In the genomic region with DNA sequence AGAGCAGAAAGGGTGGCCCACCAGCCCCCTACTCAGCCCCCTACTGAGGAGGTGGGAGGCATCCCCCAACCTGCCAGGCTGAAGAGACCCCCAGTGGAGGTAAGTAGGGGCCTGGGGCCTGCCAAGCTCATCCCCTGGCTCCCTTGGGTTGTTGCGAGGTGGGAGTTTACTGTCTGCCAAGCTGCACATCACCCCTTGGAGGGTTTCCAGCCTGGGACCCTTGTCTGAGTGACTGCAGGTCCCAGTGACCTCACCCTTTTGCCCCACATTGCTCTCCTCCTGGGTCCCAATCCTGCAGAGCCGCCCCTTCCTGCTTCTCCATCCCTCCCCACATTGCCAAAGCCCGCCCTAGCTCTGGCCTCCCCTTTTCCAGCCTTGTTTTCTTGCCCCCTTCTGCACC, we compare ENCODE assay signal across 10 cellular contexts. TPM values are rescaled to one million over a fixed set of nuclear protein-coding genes. Genes with fewer than 3 reads are reported as not detected.
A peak's percentile ranks its signal among the peaks of the same experiment; 100 is the strongest.
DNase-seq lines count a peak whose midpoint lies in the region; ATAC-seq, FAIRE-seq and TF ChIP-seq lines count a peak whose summit lies in the region.
"Had no signal": no experiment of that assay in that cellular context is flagged by ENCODE, and none has a peak within 500 bp of the region (broad histone marks: within the 10 kb centered on the region; RNA-seq: fewer than 3 reads in every experiment).

No MANE protein-coding gene starts in this region.

- H3K9ac ChIP-seq in HepG2 (ENCODE audit: insufficient read depth, low read depth, low read length): no peak overlapping the region

- no peak for DNase-seq in activated T-cell treated with anti-CD3 and anti-CD28 coated beads, Interleukin-2, amount 50 U/mL, for 4 hours
- no peak for DNase-seq in activated T-cell treated with anti-CD3 and anti-CD28 coated beads for 4 hours
- peak; percentile 8 to 26 for DNase-seq in Kasumi-1 (lab: John Stamatoyannopoulos, UW)
- no peak for DNase-seq in epithelial cell of prostate (ENCODE audit: low read depth, low spot score)
- DNase-seq in stimulated activated effector memory CD8-positive, alpha-beta T cell treated with anti-CD3 and anti-CD28 coated beads, Interleukin-12 subunit alpha, Interleukin-12 subunit beta, amount 100 ng/mL, for 72 hours (ENCODE audit: low spot score in 2 of 2): no peak
- DNase-seq in NCI-H2081 treated with DMSO at 0.1 percent for 48 hours (lab: John Stamatoyannopoulos, UW): no peak
- no peak for DNase-seq in left colon
- no peak for DNase-seq in HepG2 (ENCODE audit: low spot score)
- DNase-seq: MG63 had no signal

- H3K36me3 ChIP-seq in HepG2 (replicated peaks in 1 of 2; ENCODE audit: control insufficient read depth in 1 of 2, insufficient read depth in 2 of 2, low read length in 2 of 2): no peaks in the 10 kb centered on the region
- H3K36me3 ChIP-seq: MG63 had no signal

- intact Hi-C loops in left colon (cut with DNase I, micrococcal nuclease) (no loop called here), HepG2 (cut with micrococcal nuclease; ENCODE audit: unreplicated experiment) (no loop called here)

- in situ Hi-C loops in HepG2 (cut with HindIII; ENCODE audit: extremely low pct_ligation_motif_present, low pct_unique_long_range_greater_than_20kb): no loop called here

- H3K9me3 ChIP-seq in HepG2 (ENCODE audit: low read length): no peaks in the 10 kb centered on the region
- H3K9me3 ChIP-seq: MG63 had no signal

- 43% methylated on average over 2 of the region's 3 CpGs for WGBS in HepG2 (ENCODE audit: low lambda C conversion rate)

- peak overlapping the region; percentile 80 for H3K27ac Mint-ChIP-seq in stimulated activated effector memory CD8-positive, alpha-beta T cell treated with anti-CD3 and anti-CD28 coated beads, Interleukin-12 subunit alpha, Interleukin-12 subunit beta, amount 100 ng/mL, for 72 hours

- no peaks in the 10 kb centered on the region for H3K36me3 Mint-ChIP-seq in activated T-cell treated with anti-CD3 and anti-CD28 coated beads, Interleukin-2, amount 50 U/mL, for 4 hours (ENCODE audit: insufficient read depth)
- no peaks in the 10 kb centered on the region for H3K36me3 Mint-ChIP-seq in stimulated activated effector memory CD8-positive, alpha-beta T cell treated with anti-CD3 and anti-CD28 coated beads, Interleukin-12 subunit alpha, Interleukin-12 subunit beta, amount 100 ng/mL, for 72 hours

- H3K4me2 ChIP-seq in HepG2 (ENCODE audit: low read depth, low read length): no peak overlapping the region

- H4K20me1 ChIP-seq in HepG2 (ENCODE audit: insufficient read depth, low read length): no peaks in the 10 kb centered on the region

- BruUV-seq in HepG2 (replicated peaks; lab: Mats Ljungman, UMichigan): no TSS peak

- H3K27me3 Mint-ChIP-seq in activated T-cell treated with anti-CD3 and anti-CD28 coated beads, Interleukin-2, amount 50 U/mL, for 4 hours (ENCODE audit: low read depth): no peaks in the 10 kb centered on the region

- H3K9me3 Mint-ChIP-seq in activated T-cell treated with anti-CD3 and anti-CD28 coated beads, Interleukin-2, amount 50 U/mL, for 4 hours: no peaks in the 10 kb centered on the region
- H3K9me3 Mint-ChIP-seq in stimulated activated effector memory CD8-positive, alpha-beta T cell treated with anti-CD3 and anti-CD28 coated beads, Interleukin-12 subunit alpha, Interleukin-12 subunit beta, amount 100 ng/mL, for 72 hours: no peaks in the 10 kb centered on the region

- no peaks in the 10 kb centered on the region for H3K79me2 ChIP-seq in HepG2 (ENCODE audit: insufficient read depth, low read length)
- H3K79me2 ChIP-seq: hepatocyte had no signal

- TF ChIP-seq CTCF in HepG2 (CRISPR knock-in tag; IDR thresholded peaks at IDR 0.05): no peak

- H2AFZ ChIP-seq in HepG2 (ENCODE audit: low read length): no peak overlapping the region

- POLR2A ChIA-PET in HepG2 (lab: Yijun Ruan, JAX): no interaction called here

- TF ChIP-seq EP300 in HepG2 (IDR thresholded peaks at IDR 0.05; ENCODE audit: low read depth in 2 of 2, low read length in 2 of 2): no peak
- TF ChIP-seq EP300 in HepG2 (CRISPR knock-in tag; IDR thresholded peaks at IDR 0.05; ENCODE audit: borderline replicate concordance): no peak

- TF ChIP-seq RAD21 in HepG2 (CRISPR knock-in tag; IDR thresholded peaks at IDR 0.05): no peak

- ATAC-seq in activated T-cell treated with anti-CD3 and anti-CD28 coated beads, Interleukin-2, amount 50 U/mL, for 4 hours: no peak
- no peak for ATAC-seq in stimulated activated effector memory CD8-positive, alpha-beta T cell treated with anti-CD3 and anti-CD28 coated beads, Interleukin-12 subunit alpha, Interleukin-12 subunit beta, amount 100 ng/mL, for 72 hours
- ATAC-seq in left colon (no peak), HepG2 (no peak)

- H3K4me1 ChIP-seq in HepG2 (ENCODE audit: insufficient read depth, low read length): no peaks in the 10 kb centered on the region

- no peak for FAIRE-seq in HepG2 (lab: Jason Lieb, UNC)

- peaks cover 0 to 10% of the 10 kb centered on the region in 2 experiments; a peak in 2 of 5 replicates for H3K27me3 ChIP-seq in HepG2 (ENCODE audit: control insufficient read depth in 1 of 2, insufficient read depth in 2 of 2, low read length in 2 of 2)
- H3K27me3 ChIP-seq: hepatocyte, MG63 had no signal

- H3K27ac ChIP-seq in epithelial cell of prostate: peak overlapping the region; percentile 100
- H3K27ac ChIP-seq in HepG2 (ENCODE audit: extremely low read length, insufficient read depth, low read length): no peak overlapping the region
- H3K27ac ChIP-seq: hepatocyte had no signal

- TF ChIP-seq POLR2A in HepG2 (IDR thresholded peaks at IDR 0.05; ENCODE audit: insufficient read depth in 1 of 2, low read depth in 2 of 2, low read length in 2 of 2): no peak

- no peak overlapping the region for H3K4me3 ChIP-seq in HepG2 (replicated peaks in 1 of 3; ENCODE audit: insufficient read depth in 1 of 3, low read depth in 2 of 3, low read length in 3 of 3)
- H3K4me3 ChIP-seq: hepatocyte, MG63 had no signal

- H3K4me1 Mint-ChIP-seq in activated T-cell treated with anti-CD3 and anti-CD28 coated beads, Interleukin-2, amount 50 U/mL, for 4 hours (ENCODE audit: low read depth): peaks cover 65% of the 10 kb centered on the region
- peaks cover 32% of the 10 kb centered on the region for H3K4me1 Mint-ChIP-seq in stimulated activated effector memory CD8-positive, alpha-beta T cell treated with anti-CD3 and anti-CD28 coated beads, Interleukin-12 subunit alpha, Interleukin-12 subunit beta, amount 100 ng/mL, for 72 hours

- H3K4me3 Mint-ChIP-seq in activated T-cell treated with anti-CD3 and anti-CD28 coated beads, Interleukin-2, amount 50 U/mL, for 4 hours: peak overlapping the region; percentile 24
- peak overlapping the region; percentile 75 for H3K4me3 Mint-ChIP-seq in stimulated activated effector memory CD8-positive, alpha-beta T cell treated with anti-CD3 and anti-CD28 coated beads, Interleukin-12 subunit alpha, Interleukin-12 subunit beta, amount 100 ng/mL, for 72 hours

- CTCF ChIA-PET in HepG2 (lab: Yijun Ruan, JAX; ENCODE audit: low intra/inter-chr PET ratio, low total read pairs): interaction anchor here (1.4 kb wide), 1 partner anchor 206 kb away, joined by 5 read pairs; no protein-coding TSS in a partner anchor

RNA-seq across cellular contexts. Expression of gene ALS2CL, which starts 1.0 kb away (rescaled TPM):
- 1 to 10 TPM; 1.3 to 1.5 (median 1.4) TPM for total RNA-seq in activated T-cell treated with anti-CD3 and anti-CD28 coated beads, Interleukin-2, amount 50 U/mL, for 4 hours
- total RNA-seq in left colon (10 to 100 TPM; 39.2 to 58.9 TPM), HepG2 (2016; rRNA removed; fragmentation: Illumina TruSeq; extraction: Trizol) (not detected in 2 replicates)
- total RNA-seq in HepG2 (2016; cell fraction: cytosol; rRNA removed; fragmentation: Illumina TruSeq; extraction: Trizol; ENCODE audit: low read depth): not detected in 2 replicates
- total RNA-seq in HepG2 (2016; cell fraction: insoluble cytoplasmic fraction; rRNA removed; fragmentation: Illumina TruSeq; extraction: Trizol): not detected in 2 replicates
- total RNA-seq in HepG2 (2016; cell fraction: membrane; rRNA removed; fragmentation: Illumina TruSeq; extraction: Trizol): not detected in 2 replicates
- total RNA-seq in HepG2 (2016; cell fraction: nucleus; rRNA removed; fragmentation: Illumina TruSeq; extraction: Trizol): not detected in 2 replicates
- polyA plus RNA-seq in HepG2 (2011; rRNA removed): not detected in 2 replicates
- not detected in 2 replicates for polyA plus RNA-seq in HepG2 (2011; cell fraction: cytosol; rRNA removed)
- 0.03 TPM in 1 of 2 replicates, not detected in the other for polyA plus RNA-seq in HepG2 (2011; cell fraction: nucleus; rRNA removed)
- not detected in 2 replicates for polyA plus RNA-seq in HepG2 (2012)
- not detected in 2 replicates for polyA plus RNA-seq in HepG2 (2016; cell fraction: cytosol; fragmentation: Illumina TruSeq; extraction: Trizol; ENCODE audit: low read depth)
- not detected in 2 replicates for polyA plus RNA-seq in HepG2 (2016; cell fraction: insoluble cytoplasmic fraction; fragmentation: Illumina TruSeq; extraction: Trizol; ENCODE audit: low read depth)
- polyA plus RNA-seq in HepG2 (2016; cell fraction: membrane; fragmentation: Illumina TruSeq; extraction: Trizol; ENCODE audit: low read depth): not detected in 2 replicates
- not detected in 2 replicates for polyA plus RNA-seq in HepG2 (2016; cell fraction: nucleus; fragmentation: Illumina TruSeq; extraction: Trizol; ENCODE audit: insufficient read depth, low read depth)
- 20.4 TPM in 1 of 2 replicates, not detected in the other for polyA minus RNA-seq in HepG2 (2011; rRNA and poly(A)+ RNA removed; ENCODE audit: low replicate concordance)
- 0.20 TPM in 1 of 2 replicates, not detected in the other for polyA minus RNA-seq in HepG2 (2011; cell fraction: cytosol; rRNA and poly(A)+ RNA removed)
- polyA minus RNA-seq in HepG2 (2011; cell fraction: nucleus; rRNA and poly(A)+ RNA removed): not detected in 2 replicates

RNA-seq across cellular contexts. Expression of gene TMIE, which starts 6.7 kb away (rescaled TPM):
- under 1 TPM; 0.16 to 0.71 (median 0.40) TPM for total RNA-seq in activated T-cell treated with anti-CD3 and anti-CD28 coated beads, Interleukin-2, amount 50 U/mL, for 4 hours
- total RNA-seq in left colon (under 1 TPM in 1 of 2 donors, not detected in 1; 0.17 TPM), HepG2 (2016; rRNA removed; fragmentation: Illumina TruSeq; extraction: Trizol) (not detected in 2 replicates)
- not detected in 2 replicates for total RNA-seq in HepG2 (2016; cell fraction: cytosol; rRNA removed; fragmentation: Illumina TruSeq; extraction: Trizol; ENCODE audit: low read depth)
- total RNA-seq in HepG2 (2016; cell fraction: insoluble cytoplasmic fraction; rRNA removed; fragmentation: Illumina TruSeq; extraction: Trizol): not detected in 2 replicates
- total RNA-seq in HepG2 (2016; cell fraction: membrane; rRNA removed; fragmentation: Illumina TruSeq; extraction: Trizol): not detected in 2 replicates
- total RNA-seq in HepG2 (2016; cell fraction: nucleus; rRNA removed; fragmentation: Illumina TruSeq; extraction: Trizol): not detected in 2 replicates
- polyA plus RNA-seq in HepG2 (2011; rRNA removed): not detected in 2 replicates
- polyA plus RNA-seq in HepG2 (2011; cell fraction: cytosol; rRNA removed): not detected in 2 replicates
- polyA plus RNA-seq in HepG2 (2011; cell fraction: nucleus; rRNA removed): not detected in 2 replicates
- not detected in 2 replicates for polyA plus RNA-seq in HepG2 (2012)
- polyA plus RNA-seq in HepG2 (2016; cell fraction: cytosol; fragmentation: Illumina TruSeq; extraction: Trizol; ENCODE audit: low read depth): not detected in 2 replicates
- polyA plus RNA-seq in HepG2 (2016; cell fraction: insoluble cytoplasmic fraction; fragmentation: Illumina TruSeq; extraction: Trizol; ENCODE audit: low read depth): not detected in 2 replicates
- not detected in 2 replicates for polyA plus RNA-seq in HepG2 (2016; cell fraction: membrane; fragmentation: Illumina TruSeq; extraction: Trizol; ENCODE audit: low read depth)
- not detected in 2 replicates for polyA plus RNA-seq in HepG2 (2016; cell fraction: nucleus; fragmentation: Illumina TruSeq; extraction: Trizol; ENCODE audit: insufficient read depth, low read depth)
- 0.14 TPM in 1 of 2 replicates, not detected in the other for polyA minus RNA-seq in HepG2 (2011; rRNA and poly(A)+ RNA removed; ENCODE audit: low replicate concordance)
- polyA minus RNA-seq in HepG2 (2011; cell fraction: cytosol; rRNA and poly(A)+ RNA removed): not detected in 2 replicates
- polyA minus RNA-seq in HepG2 (2011; cell fraction: nucleus; rRNA and poly(A)+ RNA removed): not detected in 2 replicates

RNA-seq across cellular contexts. Expression of gene PRSS50, which starts 23.1 kb away (rescaled TPM):
- total RNA-seq in activated T-cell treated with anti-CD3 and anti-CD28 coated beads, Interleukin-2, amount 50 U/mL, for 4 hours: not detected
- total RNA-seq in left colon: not detected
- total RNA-seq in HepG2 (2016; rRNA removed; fragmentation: Illumina TruSeq; extraction: Trizol): not detected in 2 replicates
- not detected in 2 replicates for total RNA-seq in HepG2 (2016; cell fraction: cytosol; rRNA removed; fragmentation: Illumina TruSeq; extraction: Trizol; ENCODE audit: low read depth)
- not detected in 2 replicates for total RNA-seq in HepG2 (2016; cell fraction: insoluble cytoplasmic fraction; rRNA removed; fragmentation: Illumina TruSeq; extraction: Trizol)
- not detected in 2 replicates for total RNA-seq in HepG2 (2016; cell fraction: membrane; rRNA removed; fragmentation: Illumina TruSeq; extraction: Trizol)
- not detected in 2 replicates for total RNA-seq in HepG2 (2016; cell fraction: nucleus; rRNA removed; fragmentation: Illumina TruSeq; extraction: Trizol)
- polyA plus RNA-seq in HepG2 (2011; rRNA removed): not detected in 2 replicates
- not detected in 2 replicates for polyA plus RNA-seq in HepG2 (2011; cell fraction: cytosol; rRNA removed)
- not detected in 2 replicates for polyA plus RNA-seq in HepG2 (2011; cell fraction: nucleus; rRNA removed)
- polyA plus RNA-seq in HepG2 (2012): not detected in 2 replicates
- polyA plus RNA-seq in HepG2 (2016; cell fraction: cytosol; fragmentation: Illumina TruSeq; extraction: Trizol; ENCODE audit: low read depth): not detected in 2 replicates
- not detected in 2 replicates for polyA plus RNA-seq in HepG2 (2016; cell fraction: insoluble cytoplasmic fraction; fragmentation: Illumina TruSeq; extraction: Trizol; ENCODE audit: low read depth)
- polyA plus RNA-seq in HepG2 (2016; cell fraction: membrane; fragmentation: Illumina TruSeq; extraction: Trizol; ENCODE audit: low read depth): not detected in 2 replicates
- not detected in 2 replicates for polyA plus RNA-seq in HepG2 (2016; cell fraction: nucleus; fragmentation: Illumina TruSeq; extraction: Trizol; ENCODE audit: insufficient read depth, low read depth)
- not detected in 2 replicates for polyA minus RNA-seq in HepG2 (2011; rRNA and poly(A)+ RNA removed; ENCODE audit: low replicate concordance)
- polyA minus RNA-seq in HepG2 (2011; cell fraction: cytosol; rRNA and poly(A)+ RNA removed): not detected in 2 replicates
- not detected in 2 replicates for polyA minus RNA-seq in HepG2 (2011; cell fraction: nucleus; rRNA and poly(A)+ RNA removed)

Comparison
In these comparisons a context has a peak if more than half of its experiments do, and no peak if none do; other contexts are left out.
1. DNase-seq: peak in Kasumi-1 (2 of 2); none in activated T-cell treated with anti-CD3 and anti-CD28 coated beads, Interleukin-2, amount 50 U/mL, for 4 hours (single experiment), activated T-cell treated with anti-CD3 and anti-CD28 coated beads for 4 hours (single experiment), epithelial cell of prostate (single experiment), stimulated activated effector memory CD8-positive, alpha-beta T cell treated with anti-CD3 and anti-CD28 coated beads, Interleukin-12 subunit alpha, Interleukin-12 subunit beta, amount 100 ng/mL, for 72 hours (0 of 2), NCI-H2081 treated with DMSO at 0.1 percent for 48 hours (single experiment), left colon (0 of 2) and HepG2 (single experiment).
2. RNA of gene ALS2CL, which starts 1.0 kb away (total RNA-seq): 39.2 to 58.9 TPM in left colon; 1.3 to 1.5 TPM in activated T-cell treated with anti-CD3 and anti-CD28 coated beads, Interleukin-2, amount 50 U/mL, for 4 hours and not detected in HepG2; every median in the first group is over 10 times any median in the second.